ENCODE assay signal across 14 cellular contexts in the genomic region with DNA sequence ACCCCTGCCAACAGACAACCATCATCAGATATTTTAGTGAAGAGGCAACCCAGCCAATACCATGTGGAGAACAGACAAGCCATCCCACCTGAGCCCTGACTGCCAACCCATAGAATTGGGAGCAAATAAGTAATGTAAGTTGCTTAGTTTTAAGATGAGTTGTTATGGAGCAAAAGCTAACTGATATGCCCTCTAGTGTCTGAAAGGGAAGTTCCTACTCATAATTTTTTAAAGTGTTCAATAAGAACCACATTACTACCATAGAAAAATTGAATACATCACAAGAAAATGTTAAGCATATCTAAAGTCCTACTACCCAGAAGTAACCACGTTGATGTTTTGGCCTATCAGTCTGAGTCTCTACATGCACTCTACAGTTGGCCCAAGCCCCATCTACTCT. TPM values are rescaled to one million over a fixed set of nuclear protein-coding genes. Genes with fewer than 3 reads are reported as not detected.
A peak's percentile ranks its signal among the peaks of the same experiment; 100 is the strongest.
DNase-seq lines count a peak whose midpoint lies in the region; ATAC-seq and TF ChIP-seq lines count a peak whose summit lies in the region.
"Had no signal": no experiment of that assay in that cellular context is flagged by ENCODE, and none has a peak within 500 bp of the region (broad histone marks: within the 10 kb centered on the region; RNA-seq: fewer than 3 reads in every experiment).

No MANE protein-coding gene starts in this region.

- intact Hi-C loops in PC-9 (cut with micrococcal nuclease; ENCODE audit: unreplicated experiment): no loop called here

- no peaks in the 10 kb centered on the region for H3K9me3 ChIP-seq in PC-9 (ENCODE audit: insufficient read depth, low read depth)
- H3K9me3 ChIP-seq: neutrophil had no signal

- peak; percentile 51 for ATAC-seq in GM18868 (IDR thresholded peaks at IDR 0.05; ENCODE audit: unreplicated experiment)
- ATAC-seq: effector memory CD8-positive, alpha-beta T cell had no signal

- no peak overlapping the region for H3K4me2 ChIP-seq in PC-9

- H3K79me2 ChIP-seq in PC-9 (ENCODE audit: low read depth): no peaks in the 10 kb centered on the region

- H3K9me2 ChIP-seq in PC-9 (ENCODE audit: insufficient read depth): no peaks in the 10 kb centered on the region; the same call in 1 of the 2 replicates

- H3K4me1 ChIP-seq in PC-9 (replicated peaks; ENCODE audit: insufficient read depth): no peaks in the 10 kb centered on the region

- no peak overlapping the region for H2AFZ ChIP-seq in PC-9

- no peak overlapping the region for H3K27ac ChIP-seq in PC-9
- H3K27ac ChIP-seq: neutrophil had no signal

- H3K27me3 ChIP-seq in PC-9 (ENCODE audit: insufficient read depth, low read depth): no peaks in the 10 kb centered on the region
- H3K27me3 ChIP-seq: neutrophil, tibial nerve had no signal

- CTCF ChIA-PET in PC-9 (lab: Charles Lee): no interaction called here

- in situ Hi-C loops in G401 (cut with HindIII; ENCODE audit: low sequenced_read_pairs): no loop called here

- no TSS peak for BruUV-seq in PC-9 (replicated peaks; lab: Mats Ljungman, UMichigan)

- no peaks in the 10 kb centered on the region for H3K36me3 ChIP-seq in PC-9 (ENCODE audit: low read depth)
- H3K36me3 ChIP-seq: neutrophil, tibial nerve had no signal

- no peaks in the 10 kb centered on the region for H4K20me1 ChIP-seq in PC-9 (ENCODE audit: insufficient read depth)

- peak; percentile 11 for DNase-seq in AG10803 (ENCODE audit: low read depth)
- no peak for DNase-seq in PC-9
- peak; percentile 15 for DNase-seq in fibroblast of the aortic adventitia (ENCODE audit: low read depth)
- DNase-seq in NCI-H2171 (lab: John Stamatoyannopoulos, UW): no peak
- DNase-seq in NCI-H2196 treated with DMSO at 0.1 percent for 48 hours (lab: John Stamatoyannopoulos, UW; ENCODE audit: unreplicated experiment): no peak
- no peak for DNase-seq in NK-92 (lab: John Stamatoyannopoulos, UW; ENCODE audit: unreplicated experiment)
- no peak for DNase-seq in G401 (ENCODE audit: low spot score)
- DNase-seq: activated CD4-positive, alpha-beta T cell treated with anti-CD3 and anti-CD28 coated beads, Interleukin-2, amount 10 ng/mL, durations not matched to agents 7 days and 5 days; activated naive CD4-positive, alpha-beta T cell treated with anti-CD3 and anti-CD28 coated beads, Interleukin-2, amount 50 U/mL, for 16 hours; effector memory CD8-positive, alpha-beta T cell; kidney had no signal

- H3K4me3 ChIP-seq in AG10803 (ENCODE audit: low read length) (no peak overlapping the region), PC-9 (no peak overlapping the region), fibroblast of the aortic adventitia (ENCODE audit: low read depth, low read length) (no peak overlapping the region)
- H3K4me3 ChIP-seq: tibial nerve had no signal

- TF ChIP-seq CTCF in AG10803 (conservative IDR thresholded peaks at IDR 0.05; ENCODE audit: low read length) (peak; percentile 44), PC-9 (conservative IDR thresholded peaks at IDR 0.05) (peak; percentile 58; the same call in 1 of the 2 replicates), fibroblast of the aortic adventitia (IDR thresholded peaks at IDR 0.05; ENCODE audit: insufficient read depth, low read length) (peak; percentile 32)

- no peaks in the 10 kb centered on the region for H3F3A ChIP-seq in PC-9 (ENCODE audit: insufficient read depth, low read depth)

- POLR2A ChIA-PET in PC-9 (lab: Charles Lee; ENCODE audit: unreplicated experiment): no interaction called here

RNA-seq across cellular contexts. Expression of a gene that starts 50.8 kb away (rescaled TPM):
- total RNA-seq in PC-9 (2021) (17.7 and 18.2 TPM in 2 replicates), fibroblast of the aortic adventitia (ENCODE audit: low replicate concordance) (7.1 and 24.8 TPM in 2 replicates)
- 9.5 and 16.0 TPM in 2 replicates for total RNA-seq in G401 (2014; rRNA removed; shearing (Covaris generic))

Comparison
In these comparisons a context has a peak if more than half of its experiments do, and no peak if none do; other contexts are left out.
1. DNase-seq: peak in AG10803 (single experiment) and fibroblast of the aortic adventitia (single experiment); none in PC-9 (0 of 2), NCI-H2171 (single experiment), NCI-H2196 treated with DMSO at 0.1 percent for 48 hours (single experiment), NK-92 (single experiment) and G401 (single experiment).
2. Peak in every context shown above with its lines, with median percentiles within 50 percentile points of each other: CTCF ChIP-seq.